Comparison of ENCODE assay signal across 8 cellular contexts in genomic region chr4:1130318-1131186, GRCh38. TPM values are rescaled to one million over a fixed set of nuclear protein-coding genes. Genes with fewer than 3 reads are reported as not detected.
A peak's percentile ranks its signal among the peaks of the same experiment; 100 is the strongest.
DNase-seq lines count a peak whose midpoint lies in the region; ATAC-seq and TF ChIP-seq lines count a peak whose summit lies in the region.

No MANE protein-coding gene starts in this region.

- peak; percentile 96 to 99 (median 97) for TF ChIP-seq CTCF in sigmoid colon (IDR thresholded peaks at IDR 0.05)

- DNase-seq in DMS53 treated with DMSO at 0.1 percent for 48 hours (lab: John Stamatoyannopoulos, UW; ENCODE audit: unreplicated experiment) (peak; percentile 78), M059J (ENCODE audit: low read depth) (peak; percentile 69), T-helper 1 cell (peak in 4 of 5 donors; percentile 53 to 77 (median 68)), amniotic epithelial cell (ENCODE audit: low read depth) (peak; percentile 65), right cardiac atrium (peak; percentile 62 to 85 (median 82)), sigmoid colon (peak; percentile 82)

- H3K4me1 ChIP-seq in right cardiac atrium (ENCODE audit: control insufficient read depth, insufficient read depth, low read length), result no peaks in the 10 kb centered on the region
- H3K4me1 ChIP-seq in sigmoid colon, result peaks cover 0 to 10% (median 3%) of the 10 kb centered on the region in 4 donors

- 18% methylated on average over 13 of the region's 13 CpGs for WGBS in right cardiac atrium
- 27% methylated on average over 13 of the region's 13 CpGs for WGBS in sigmoid colon, 2 donors

- H3K27me3 ChIP-seq in right cardiac atrium (ENCODE audit: control insufficient read depth, insufficient read depth) (no peaks in the 10 kb centered on the region), sigmoid colon (no peaks in the 10 kb centered on the region)

- intact Hi-C loops in right cardiac atrium (cut with DNase I) (loop anchor here in 3 of 4 donors (2.0 to 10.0 kb wide), 4 partner anchors 138 to 224 kb away; partner anchors contain the start of gene UVSSA (in 1 of the 3)), sigmoid colon (cut with DNase I) (loop anchor here (2.0 to 5.0 kb wide), 3 partner anchors 37 to 222 kb away; no protein-coding TSS in a partner anchor)

- no peaks in the 10 kb centered on the region for H3K9me3 ChIP-seq in right cardiac atrium (ENCODE audit: control insufficient read depth, low read length)
- no peaks in the 10 kb centered on the region for H3K9me3 ChIP-seq in sigmoid colon

- peak; percentile 85 for ATAC-seq in GM21447 (IDR thresholded peaks at IDR 0.05; ENCODE audit: unreplicated experiment)
- ATAC-seq in right cardiac atrium, result peak; percentile 93 to 96
- ATAC-seq in GM19395 (IDR thresholded peaks at IDR 0.05; ENCODE audit: unreplicated experiment), result no peak

- TF ChIP-seq EP300 in sigmoid colon (IDR thresholded peaks at IDR 0.05), result no peak

- H3K36me3 ChIP-seq in sigmoid colon, result no peaks in the 10 kb centered on the region

- H3K27ac ChIP-seq in right cardiac atrium (ENCODE audit: low read length) (no peak overlapping the region), sigmoid colon (no peak overlapping the region)

- no peak for TF ChIP-seq POLR2A in sigmoid colon (IDR thresholded peaks at IDR 0.05)

- H3K4me3 ChIP-seq in right cardiac atrium (ENCODE audit: low read length) (no peak overlapping the region), sigmoid colon (no peak overlapping the region)

RNA-seq across cellular contexts. Expression of gene RNF212, which starts 17.2 kb away (rescaled TPM):
- 24.1 and 25.2 TPM in 2 replicates for total RNA-seq in M059J (2014; rRNA removed; shearing (Covaris generic))
- 1 to 10 TPM in 3 of 4 donors, under 1 TPM in 1; 0.59 to 2.4 (median 1.5) TPM for total RNA-seq in right cardiac atrium
- 1.6 TPM for polyA plus RNA-seq in right cardiac atrium
- total RNA-seq in sigmoid colon, result 10 to 100 TPM in 1 of 4 donors, 1 to 10 TPM in 3; 3.1 to 12.8 (median 6.8) TPM
- polyA plus RNA-seq in sigmoid colon, result 1 to 10 TPM in 1 of 3 donors, under 1 TPM in 1, not detected in 1; 0.60 to 3.4 TPM

RNA-seq across cellular contexts. Expression of gene SPON2, which starts 41.8 kb away (rescaled TPM):
- total RNA-seq in M059J (2014; rRNA removed; shearing (Covaris generic)), result 0.07 TPM in 1 of 2 replicates, not detected in the other
- total RNA-seq in right cardiac atrium, result 10 to 100 TPM; 12.2 to 27.4 (median 14.2) TPM
- 9.6 TPM for polyA plus RNA-seq in right cardiac atrium
- total RNA-seq in sigmoid colon, result 100 to 1,000 TPM in 1 of 4 donors, 10 to 100 TPM in 3; 33.6 to 165 (median 79.8) TPM
- 10 to 100 TPM in 2 of 3 donors, 1 to 10 TPM in 1; 8.6 to 33.6 (median 25.2) TPM for polyA plus RNA-seq in sigmoid colon

Comparison
In these comparisons a context has a peak if more than half of its experiments do, and no peak if none do; other contexts are left out.
1. RNA of gene SPON2, which starts 41.8 kb away (total RNA-seq): 33.6 to 165 TPM in sigmoid colon and 12.2 to 27.4 TPM in right cardiac atrium; 0.07 TPM in M059J; every median in the first group is over 10 times any median in the second.
2. Peak in every context shown above with its lines, with median percentiles within 50 percentile points of each other: DNase-seq.